In genomic region chr20:63699466-63700198, GRCh38 we compare ENCODE assay signal across 1 cellular context.
TF ChIP-seq lines count a peak whose summit lies in the region.

No MANE protein-coding gene starts in this region.

TF ChIP-seq in HepG2, 621 proteins besides CTCF, POLR2A, EP300 and RAD21 (continued from another document):
- TF ChIP-seq CHD2 (IDR thresholded peaks at IDR 0.05; ENCODE audit: low read depth, low read length), result 0 out of 2 replicates have a peak, but pooled peaks have one; percentile 25
- TF ChIP-seq, protein P1, sequence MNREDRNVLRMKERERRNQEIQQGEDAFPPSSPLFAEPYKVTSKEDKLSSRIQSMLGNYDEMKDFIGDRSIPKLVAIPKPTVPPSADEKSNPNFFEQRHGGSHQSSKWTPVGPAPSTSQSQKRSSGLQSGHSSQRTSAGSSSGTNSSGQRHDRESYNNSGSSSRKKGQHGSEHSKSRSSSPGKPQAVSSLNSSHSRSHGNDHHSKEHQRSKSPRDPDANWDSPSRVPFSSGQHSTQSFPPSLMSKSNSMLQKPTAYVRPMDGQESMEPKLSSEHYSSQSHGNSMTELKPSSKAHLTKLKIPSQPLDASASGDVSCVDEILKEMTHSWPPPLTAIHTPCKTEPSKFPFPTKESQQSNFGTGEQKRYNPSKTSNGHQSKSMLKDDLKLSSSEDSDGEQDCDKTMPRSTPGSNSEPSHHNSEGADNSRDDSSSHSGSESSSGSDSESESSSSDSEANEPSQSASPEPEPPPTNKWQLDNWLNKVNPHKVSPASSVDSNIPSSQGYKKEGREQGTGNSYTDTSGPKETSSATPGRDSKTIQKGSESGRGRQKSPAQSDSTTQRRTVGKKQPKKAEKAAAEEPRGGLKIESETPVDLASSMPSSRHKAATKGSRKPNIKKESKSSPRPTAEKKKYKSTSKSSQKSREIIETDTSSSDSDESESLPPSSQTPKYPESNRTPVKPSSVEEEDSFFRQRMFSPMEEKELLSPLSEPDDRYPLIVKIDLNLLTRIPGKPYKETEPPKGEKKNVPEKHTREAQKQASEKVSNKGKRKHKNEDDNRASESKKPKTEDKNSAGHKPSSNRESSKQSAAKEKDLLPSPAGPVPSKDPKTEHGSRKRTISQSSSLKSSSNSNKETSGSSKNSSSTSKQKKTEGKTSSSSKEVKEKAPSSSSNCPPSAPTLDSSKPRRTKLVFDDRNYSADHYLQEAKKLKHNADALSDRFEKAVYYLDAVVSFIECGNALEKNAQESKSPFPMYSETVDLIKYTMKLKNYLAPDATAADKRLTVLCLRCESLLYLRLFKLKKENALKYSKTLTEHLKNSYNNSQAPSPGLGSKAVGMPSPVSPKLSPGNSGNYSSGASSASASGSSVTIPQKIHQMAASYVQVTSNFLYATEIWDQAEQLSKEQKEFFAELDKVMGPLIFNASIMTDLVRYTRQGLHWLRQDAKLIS (CRISPR knock-in tag; IDR thresholded peaks at IDR 0.05), result no peak
- TF ChIP-seq ZBTB21 (CRISPR knock-in tag; IDR thresholded peaks at IDR 0.05), result no peak
- no peak for TF ChIP-seq HMGA1 (CRISPR knock-in tag; conservative IDR thresholded peaks at IDR 0.05)
- TF ChIP-seq RORA (CRISPR knock-in tag; IDR thresholded peaks at IDR 0.05), result no peak
- TF ChIP-seq, protein P2, sequence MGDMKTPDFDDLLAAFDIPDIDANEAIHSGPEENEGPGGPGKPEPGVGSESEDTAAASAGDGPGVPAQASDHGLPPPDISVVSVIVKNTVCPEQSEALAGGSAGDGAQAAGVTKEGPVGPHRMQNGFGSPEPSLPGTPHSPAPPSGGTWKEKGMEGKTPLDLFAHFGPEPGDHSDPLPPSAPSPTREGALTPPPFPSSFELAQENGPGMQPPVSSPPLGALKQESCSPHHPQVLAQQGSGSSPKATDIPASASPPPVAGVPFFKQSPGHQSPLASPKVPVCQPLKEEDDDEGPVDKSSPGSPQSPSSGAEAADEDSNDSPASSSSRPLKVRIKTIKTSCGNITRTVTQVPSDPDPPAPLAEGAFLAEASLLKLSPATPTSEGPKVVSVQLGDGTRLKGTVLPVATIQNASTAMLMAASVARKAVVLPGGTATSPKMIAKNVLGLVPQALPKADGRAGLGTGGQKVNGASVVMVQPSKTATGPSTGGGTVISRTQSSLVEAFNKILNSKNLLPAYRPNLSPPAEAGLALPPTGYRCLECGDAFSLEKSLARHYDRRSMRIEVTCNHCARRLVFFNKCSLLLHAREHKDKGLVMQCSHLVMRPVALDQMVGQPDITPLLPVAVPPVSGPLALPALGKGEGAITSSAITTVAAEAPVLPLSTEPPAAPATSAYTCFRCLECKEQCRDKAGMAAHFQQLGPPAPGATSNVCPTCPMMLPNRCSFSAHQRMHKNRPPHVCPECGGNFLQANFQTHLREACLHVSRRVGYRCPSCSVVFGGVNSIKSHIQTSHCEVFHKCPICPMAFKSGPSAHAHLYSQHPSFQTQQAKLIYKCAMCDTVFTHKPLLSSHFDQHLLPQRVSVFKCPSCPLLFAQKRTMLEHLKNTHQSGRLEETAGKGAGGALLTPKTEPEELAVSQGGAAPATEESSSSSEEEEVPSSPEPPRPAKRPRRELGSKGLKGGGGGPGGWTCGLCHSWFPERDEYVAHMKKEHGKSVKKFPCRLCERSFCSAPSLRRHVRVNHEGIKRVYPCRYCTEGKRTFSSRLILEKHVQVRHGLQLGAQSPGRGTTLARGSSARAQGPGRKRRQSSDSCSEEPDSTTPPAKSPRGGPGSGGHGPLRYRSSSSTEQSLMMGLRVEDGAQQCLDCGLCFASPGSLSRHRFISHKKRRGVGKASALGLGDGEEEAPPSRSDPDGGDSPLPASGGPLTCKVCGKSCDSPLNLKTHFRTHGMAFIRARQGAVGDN (CRISPR knock-in tag; IDR thresholded peaks at IDR 0.05), result peak; percentile 49
- no peak for TF ChIP-seq EHMT2 (IDR thresholded peaks at IDR 0.05; ENCODE audit: borderline replicate concordance, low read depth, low read length)
- TF ChIP-seq FOSL1 (CRISPR knock-in tag; IDR thresholded peaks at IDR 0.05; ENCODE audit: borderline replicate concordance), result no peak
- no peak for TF ChIP-seq ZFP1 (CRISPR knock-in tag; IDR thresholded peaks at IDR 0.05)
- TF ChIP-seq, protein P3, sequence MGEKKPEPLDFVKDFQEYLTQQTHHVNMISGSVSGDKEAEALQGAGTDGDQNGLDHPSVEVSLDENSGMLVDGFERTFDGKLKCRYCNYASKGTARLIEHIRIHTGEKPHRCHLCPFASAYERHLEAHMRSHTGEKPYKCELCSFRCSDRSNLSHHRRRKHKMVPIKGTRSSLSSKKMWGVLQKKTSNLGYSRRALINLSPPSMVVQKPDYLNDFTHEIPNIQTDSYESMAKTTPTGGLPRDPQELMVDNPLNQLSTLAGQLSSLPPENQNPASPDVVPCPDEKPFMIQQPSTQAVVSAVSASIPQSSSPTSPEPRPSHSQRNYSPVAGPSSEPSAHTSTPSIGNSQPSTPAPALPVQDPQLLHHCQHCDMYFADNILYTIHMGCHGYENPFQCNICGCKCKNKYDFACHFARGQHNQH (CRISPR knock-in tag; IDR thresholded peaks at IDR 0.05), result no peak
- TF ChIP-seq XRCC5 (optimal IDR thresholded peaks at IDR 0.05; ENCODE audit: low read length), result peak; percentile 14
- no peak for TF ChIP-seq ZNF670 (CRISPR knock-in tag; IDR thresholded peaks at IDR 0.05; ENCODE audit: borderline replicate concordance)
- TF ChIP-seq AGO2 (optimal IDR thresholded peaks at IDR 0.05; ENCODE audit: low read depth, low read length), result peak; percentile 96
- 0 out of 2 replicates have a peak, but pooled peaks have one; percentile 53 for TF ChIP-seq ZNF333 (CRISPR knock-in tag; IDR thresholded peaks at IDR 0.05; ENCODE audit: borderline replicate concordance)
- TF ChIP-seq ZNF784 (CRISPR knock-in tag; IDR thresholded peaks at IDR 0.05; ENCODE audit: borderline replicate concordance), result 0 out of 2 replicates have a peak, but pooled peaks have one; percentile 18
- no peak for TF ChIP-seq ZSCAN12 (CRISPR knock-in tag; IDR thresholded peaks at IDR 0.05)
- no peak for TF ChIP-seq NFKBIZ (CRISPR knock-in tag; IDR thresholded peaks at IDR 0.05)
- TF ChIP-seq U2AF2 (IDR thresholded peaks at IDR 0.05; ENCODE audit: low read depth, low read length), result no peak
- TF ChIP-seq TEAD3 (CRISPR knock-in tag; optimal IDR thresholded peaks at IDR 0.05; ENCODE audit: borderline replicate concordance), result no peak
- no peak for TF ChIP-seq CEBPG (CRISPR knock-in tag; IDR thresholded peaks at IDR 0.05)
- TF ChIP-seq ZMYM3 (CRISPR knock-in tag; IDR thresholded peaks at IDR 0.05), result no peak
- 0 out of 2 replicates have a peak, but pooled peaks have one; percentile 51 for TF ChIP-seq ZNF230 (CRISPR knock-in tag; IDR thresholded peaks at IDR 0.05)
- TF ChIP-seq, protein P4, sequence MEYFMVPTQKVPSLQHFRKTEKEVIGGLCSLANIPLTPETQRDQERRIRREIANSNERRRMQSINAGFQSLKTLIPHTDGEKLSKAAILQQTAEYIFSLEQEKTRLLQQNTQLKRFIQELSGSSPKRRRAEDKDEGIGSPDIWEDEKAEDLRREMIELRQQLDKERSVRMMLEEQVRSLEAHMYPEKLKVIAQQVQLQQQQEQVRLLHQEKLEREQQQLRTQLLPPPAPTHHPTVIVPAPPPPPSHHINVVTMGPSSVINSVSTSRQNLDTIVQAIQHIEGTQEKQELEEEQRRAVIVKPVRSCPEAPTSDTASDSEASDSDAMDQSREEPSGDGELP (IDR thresholded peaks at IDR 0.05; ENCODE audit: borderline replicate concordance, low read depth), result no peak
- 0 out of 2 replicates have a peak, but pooled peaks have one; percentile 46 for TF ChIP-seq ZNF17 (CRISPR knock-in tag; IDR thresholded peaks at IDR 0.05)
- TF ChIP-seq, protein P5, sequence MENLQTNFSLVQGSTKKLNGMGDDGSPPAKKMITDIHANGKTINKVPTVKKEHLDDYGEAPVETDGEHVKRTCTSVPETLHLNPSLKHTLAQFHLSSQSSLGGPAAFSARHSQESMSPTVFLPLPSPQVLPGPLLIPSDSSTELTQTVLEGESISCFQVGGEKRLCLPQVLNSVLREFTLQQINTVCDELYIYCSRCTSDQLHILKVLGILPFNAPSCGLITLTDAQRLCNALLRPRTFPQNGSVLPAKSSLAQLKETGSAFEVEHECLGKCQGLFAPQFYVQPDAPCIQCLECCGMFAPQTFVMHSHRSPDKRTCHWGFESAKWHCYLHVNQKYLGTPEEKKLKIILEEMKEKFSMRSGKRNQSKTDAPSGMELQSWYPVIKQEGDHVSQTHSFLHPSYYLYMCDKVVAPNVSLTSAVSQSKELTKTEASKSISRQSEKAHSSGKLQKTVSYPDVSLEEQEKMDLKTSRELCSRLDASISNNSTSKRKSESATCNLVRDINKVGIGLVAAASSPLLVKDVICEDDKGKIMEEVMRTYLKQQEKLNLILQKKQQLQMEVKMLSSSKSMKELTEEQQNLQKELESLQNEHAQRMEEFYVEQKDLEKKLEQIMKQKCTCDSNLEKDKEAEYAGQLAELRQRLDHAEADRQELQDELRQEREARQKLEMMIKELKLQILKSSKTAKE (CRISPR knock-in tag; IDR thresholded peaks at IDR 0.05; ENCODE audit: borderline replicate concordance), result no peak
- 0 out of 2 replicates have a peak, but pooled peaks have one; percentile 3 for TF ChIP-seq ZNF609 (CRISPR knock-in tag; IDR thresholded peaks at IDR 0.05; ENCODE audit: borderline replicate concordance)
- peak; percentile 63; the same call in 1 of the 2 replicates for TF ChIP-seq GABPB1 (CRISPR knock-in tag; IDR thresholded peaks at IDR 0.05)
- TF ChIP-seq SP2 (CRISPR knock-in tag; IDR thresholded peaks at IDR 0.05), result 0 out of 2 replicates have a peak, but pooled peaks have one; percentile 22
TF ChIP-seq in HepG2: peak in this region for 32.
